In genomic region chr1:155244368-155245162, GRCh38 we compare ENCODE assay signal across 8 cellular contexts. TPM values are rescaled to one million over a fixed set of nuclear protein-coding genes. Genes with fewer than 3 reads are reported as not detected.
DNase-seq lines count a peak whose midpoint lies in the region; ATAC-seq, FAIRE-seq and TF ChIP-seq lines count a peak whose summit lies in the region.

No MANE protein-coding gene starts in this region.

- TF ChIP-seq CTCF in keratinocyte (optimal IDR thresholded peaks at IDR 0.05 in 1 of 3, IDR thresholded peaks at IDR 0.05 in 1 of 3, conservative IDR thresholded peaks at IDR 0.05 in 1 of 3; ENCODE audit: extremely low read depth in 1 of 3, insufficient read depth in 2 of 3, low read length in 3 of 3): peak in 1 of 3 experiments; percentile 56

- H3K4me1 ChIP-seq in keratinocyte (ENCODE audit: control insufficient read depth, extremely low read depth, insufficient read depth, low read length): peaks cover 19% of the 10 kb centered on the region

- H4K20me1 ChIP-seq in keratinocyte (ENCODE audit: control insufficient read depth, extremely low read depth, insufficient read depth, low read length): no peaks in the 10 kb centered on the region

- no peaks in the 10 kb centered on the region for H3K9me1 ChIP-seq in keratinocyte (ENCODE audit: control insufficient read depth, extremely low read depth, insufficient read depth, low read length)

- H3K4me3 ChIP-seq in keratinocyte (ENCODE audit: control insufficient read depth in 2 of 3, extremely low read depth in 1 of 3, insufficient read depth in 2 of 3, low read depth in 1 of 3, low read length in 3 of 3): peak overlapping the region; percentile 66 to 80 (median 75)

- peak; percentile 90 to 94 for DNase-seq in AML-193 (lab: John Stamatoyannopoulos, UW)
- DNase-seq in NCI-H345 (lab: John Stamatoyannopoulos, UW): peak; percentile 100
- DNase-seq in activated CD4-positive, CD25-positive, alpha-beta regulatory T cell (lab: John Stamatoyannopoulos, UW): peak; percentile 76 to 86 (median 80)
- peak; percentile 89 to 98 for DNase-seq in central memory CD8-positive, alpha-beta T cell (ENCODE audit: low spot score in 2 of 2)
- peak; percentile 97 for DNase-seq in keratinocyte (ENCODE audit: low read depth, low spot score)
- DNase-seq in stimulated activated CD4-positive, alpha-beta T cell treated with anti-CD3 and anti-CD28 coated beads, Interleukin-12 subunit alpha, Interleukin-12 subunit beta, amount 100 ng/mL, for 48 hours (ENCODE audit: low read depth in 2 of 3, low spot score in 1 of 3): peak; percentile 90 to 95 (median 92)

- dilution Hi-C loops in keratinocyte (cut with MboI; ENCODE audit: extremely low pct_ligation_motif_present, low sequenced_read_pairs): no loop called here

- peak overlapping the region; percentile 82 for H3K4me3 Mint-ChIP-seq in central memory CD8-positive, alpha-beta T cell

- peak overlapping the region; percentile 84 for H3K9ac ChIP-seq in keratinocyte (ENCODE audit: control insufficient read depth, extremely low read depth, insufficient read depth, low read length)

- H3K27me3 Mint-ChIP-seq in central memory CD8-positive, alpha-beta T cell: peaks cover 10% of the 10 kb centered on the region

- ATAC-seq in GM19025 (IDR thresholded peaks at IDR 0.05; ENCODE audit: low read depth, unreplicated experiment) (peak; percentile 76), HG03280 (IDR thresholded peaks at IDR 0.05; ENCODE audit: unreplicated experiment) (peak; percentile 87)
- ATAC-seq in central memory CD8-positive, alpha-beta T cell (replicated peaks; ENCODE audit: extremely low read depth, poor library complexity, severe bottlenecking): peak; percentile 95

- no peaks in the 10 kb centered on the region for H3K79me2 ChIP-seq in keratinocyte (ENCODE audit: control insufficient read depth, insufficient read depth, low read length)

- peak overlapping the region; percentile 94 for H2AFZ ChIP-seq in keratinocyte (ENCODE audit: control insufficient read depth, low read length)

- H3K36me3 Mint-ChIP-seq in central memory CD8-positive, alpha-beta T cell (ENCODE audit: insufficient read depth): peaks cover 27% of the 10 kb centered on the region

- H3K27me3 ChIP-seq in keratinocyte (ENCODE audit: control insufficient read depth, extremely low read depth, insufficient read depth, low read length): no peaks in the 10 kb centered on the region

- H3K4me1 Mint-ChIP-seq in central memory CD8-positive, alpha-beta T cell: peaks cover 29% of the 10 kb centered on the region

- H3K9me3 Mint-ChIP-seq in central memory CD8-positive, alpha-beta T cell: peaks cover 6% of the 10 kb centered on the region

- peak overlapping the region; percentile 99 for H3K27ac Mint-ChIP-seq in central memory CD8-positive, alpha-beta T cell (ENCODE audit: low read depth)

- FAIRE-seq in keratinocyte (lab: Jason Lieb, UNC): no peak

- peak overlapping the region; percentile 71 for H3K27ac ChIP-seq in keratinocyte (ENCODE audit: control insufficient read depth, insufficient read depth, low read length)

- H3K4me2 ChIP-seq in keratinocyte (ENCODE audit: control insufficient read depth, extremely low read depth, insufficient read depth, low read depth, low read length): peak overlapping the region; percentile 86

- H3K36me3 ChIP-seq in keratinocyte (ENCODE audit: control insufficient read depth in 2 of 2, extremely low read depth in 1 of 2, insufficient read depth in 2 of 2, low read length in 2 of 2): peaks cover 11 to 13% of the 10 kb centered on the region in 2 experiments

- H3K9me3 ChIP-seq in keratinocyte (ENCODE audit: control insufficient read depth, low read depth, low read length): no peaks in the 10 kb centered on the region

RNA-seq across cellular contexts. Expression of gene ENTREP3, which starts 10.7 kb away (rescaled TPM):
- 8.8 to 12.6 TPM (median 9.2 TPM) in 3 replicates for polyA plus RNA-seq in keratinocyte
- 5.9 TPM for polyA plus RNA-seq in keratinocyte (2011; ENCODE audit: low read depth)
- polyA plus RNA-seq in keratinocyte (2011; cell fraction: cytosol; rRNA removed): 13.5 and 25.2 TPM in 2 replicates
- 22.5 and 30.8 TPM in 2 replicates for polyA plus RNA-seq in keratinocyte (2011; cell fraction: nucleus; rRNA removed)
- polyA plus RNA-seq in keratinocyte (2012; ENCODE audit: low replicate concordance): 26.2 and 38.0 TPM in 2 replicates
- polyA minus RNA-seq in keratinocyte: 7.4 to 47.3 TPM (median 8.8 TPM) in 3 replicates
- polyA minus RNA-seq in keratinocyte (2011; cell fraction: cytosol; rRNA and poly(A)+ RNA removed): 32.0 TPM
- polyA minus RNA-seq in keratinocyte (2011; cell fraction: nucleus; rRNA and poly(A)+ RNA removed): 13.2 and 13.6 TPM in 2 replicates

RNA-seq across cellular contexts. Expression of gene SCAMP3, which starts 17.6 kb away (rescaled TPM):
- polyA plus RNA-seq in keratinocyte: 72.1 to 97.0 TPM (median 91.3 TPM) in 3 replicates
- 18.7 TPM for polyA plus RNA-seq in keratinocyte (2011; ENCODE audit: low read depth)
- polyA plus RNA-seq in keratinocyte (2011; cell fraction: cytosol; rRNA removed): 70.0 and 83.7 TPM in 2 replicates
- polyA plus RNA-seq in keratinocyte (2011; cell fraction: nucleus; rRNA removed): 104 and 111 TPM in 2 replicates
- polyA plus RNA-seq in keratinocyte (2012; ENCODE audit: low replicate concordance): 59.6 and 60.0 TPM in 2 replicates
- polyA minus RNA-seq in keratinocyte: 66.3 to 139 TPM (median 80.7 TPM) in 3 replicates
- polyA minus RNA-seq in keratinocyte (2011; cell fraction: cytosol; rRNA and poly(A)+ RNA removed): 103 TPM
- polyA minus RNA-seq in keratinocyte (2011; cell fraction: nucleus; rRNA and poly(A)+ RNA removed): 41.2 and 50.0 TPM in 2 replicates

RNA-seq across cellular contexts. Expression of gene CLK2, which starts 28.7 kb away (rescaled TPM):
- 42.1 to 45.3 TPM (median 43.1 TPM) in 3 replicates for polyA plus RNA-seq in keratinocyte
- polyA plus RNA-seq in keratinocyte (2011; ENCODE audit: low read depth): 20.3 TPM
- 14.0 and 15.8 TPM in 2 replicates for polyA plus RNA-seq in keratinocyte (2011; cell fraction: cytosol; rRNA removed)
- polyA plus RNA-seq in keratinocyte (2011; cell fraction: nucleus; rRNA removed): 141 and 160 TPM in 2 replicates
- 23.4 and 26.4 TPM in 2 replicates for polyA plus RNA-seq in keratinocyte (2012; ENCODE audit: low replicate concordance)
- polyA minus RNA-seq in keratinocyte: 26.4 to 66.1 TPM (median 42.9 TPM) in 3 replicates
- 20.3 TPM for polyA minus RNA-seq in keratinocyte (2011; cell fraction: cytosol; rRNA and poly(A)+ RNA removed)
- polyA minus RNA-seq in keratinocyte (2011; cell fraction: nucleus; rRNA and poly(A)+ RNA removed): 24.1 and 33.3 TPM in 2 replicates

RNA-seq across cellular contexts. Expression of gene HCN3, which starts 32.7 kb away (rescaled TPM):
- 2.9 to 4.8 TPM (median 3.0 TPM) in 3 replicates for polyA plus RNA-seq in keratinocyte
- 1.3 TPM for polyA plus RNA-seq in keratinocyte (2011; ENCODE audit: low read depth)
- polyA plus RNA-seq in keratinocyte (2011; cell fraction: cytosol; rRNA removed): 1.4 and 1.5 TPM in 2 replicates
- 19.9 and 21.8 TPM in 2 replicates for polyA plus RNA-seq in keratinocyte (2011; cell fraction: nucleus; rRNA removed)
- 1.2 and 1.9 TPM in 2 replicates for polyA plus RNA-seq in keratinocyte (2012; ENCODE audit: low replicate concordance)
- polyA minus RNA-seq in keratinocyte: 4.9 to 6.6 TPM (median 5.9 TPM) in 3 replicates
- polyA minus RNA-seq in keratinocyte (2011; cell fraction: cytosol; rRNA and poly(A)+ RNA removed): 1.9 TPM
- 3.4 and 5.6 TPM in 2 replicates for polyA minus RNA-seq in keratinocyte (2011; cell fraction: nucleus; rRNA and poly(A)+ RNA removed)

RNA-seq across cellular contexts. Expression of gene MTX1, which starts 36.1 kb away (rescaled TPM):
- polyA plus RNA-seq in keratinocyte: 43.4 to 69.9 TPM (median 59.5 TPM) in 3 replicates
- polyA plus RNA-seq in keratinocyte (2011; ENCODE audit: low read depth): 3.8 TPM
- polyA plus RNA-seq in keratinocyte (2011; cell fraction: cytosol; rRNA removed): 36.1 and 59.2 TPM in 2 replicates
- 31.1 and 36.4 TPM in 2 replicates for polyA plus RNA-seq in keratinocyte (2011; cell fraction: nucleus; rRNA removed)
- 36.9 and 60.2 TPM in 2 replicates for polyA plus RNA-seq in keratinocyte (2012; ENCODE audit: low replicate concordance)
- polyA minus RNA-seq in keratinocyte: 34.7 to 71.9 TPM (median 51.0 TPM) in 3 replicates
- 60.6 TPM for polyA minus RNA-seq in keratinocyte (2011; cell fraction: cytosol; rRNA and poly(A)+ RNA removed)
- 16.4 and 18.3 TPM in 2 replicates for polyA minus RNA-seq in keratinocyte (2011; cell fraction: nucleus; rRNA and poly(A)+ RNA removed)

Comparison
In these comparisons a context has a peak if more than half of its experiments do, and no peak if none do; other contexts are left out.
1. Peak in every context shown above with its lines: DNase-seq, ATAC-seq, H3K4me3 ChIP-seq and H3K27ac ChIP-seq.